9 cellular contexts compared by ENCODE assay signal in the genomic region with DNA sequence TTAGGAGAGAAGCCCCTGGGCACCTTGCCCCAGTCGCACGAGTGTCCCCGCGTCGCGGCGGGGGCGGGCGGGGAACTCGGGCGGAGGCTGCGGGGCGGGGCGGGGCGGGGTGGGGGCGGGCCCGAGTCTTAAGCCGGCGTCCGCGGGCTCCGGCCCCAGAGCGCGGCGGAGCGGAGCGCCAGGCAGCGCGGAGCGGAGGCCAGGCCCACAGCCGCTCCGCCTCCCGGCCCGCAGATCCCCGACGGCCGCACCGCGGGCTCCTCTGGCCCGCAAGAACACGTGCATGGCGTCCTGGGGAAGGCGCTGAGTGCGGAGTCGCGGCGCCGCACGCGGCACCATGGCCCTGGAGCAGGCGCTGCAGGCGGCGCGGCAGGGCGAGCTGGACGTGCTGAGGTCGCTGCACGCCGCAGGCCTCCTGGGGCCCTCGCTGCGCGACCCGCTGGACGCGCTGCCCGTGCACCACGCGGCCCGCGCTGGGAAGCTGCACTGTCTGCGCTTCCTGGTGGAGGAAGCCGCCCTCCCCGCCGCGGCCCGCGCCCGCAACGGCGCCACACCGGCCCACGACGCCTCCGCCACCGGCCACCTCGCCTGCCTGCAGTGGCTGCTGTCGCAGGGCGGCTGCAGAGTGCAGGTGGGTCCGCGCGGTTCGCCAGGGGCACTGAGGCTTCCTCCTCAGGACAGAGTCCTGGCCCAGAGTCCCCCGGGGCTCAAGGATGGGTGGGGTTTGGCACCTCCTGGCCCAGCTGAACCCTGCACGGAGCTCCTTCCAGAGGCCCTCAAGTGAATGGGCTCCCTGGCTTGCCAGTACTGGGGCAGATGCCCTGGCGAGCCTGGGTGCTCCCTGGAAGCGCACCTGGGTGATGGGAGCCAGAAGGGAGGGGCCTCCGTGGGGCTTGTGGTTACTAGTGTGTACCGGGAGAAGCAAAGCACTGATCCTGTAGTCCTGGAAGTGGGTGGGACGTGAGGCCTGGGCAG. TPM values are rescaled to one million over a fixed set of nuclear protein-coding genes. Genes with fewer than 3 reads are reported as not detected.
DNase-seq lines count a peak whose midpoint lies in the region; ATAC-seq, FAIRE-seq and TF ChIP-seq lines count a peak whose summit lies in the region.
"Had no signal": no experiment of that assay in that cellular context is flagged by ENCODE, and none has a peak within 500 bp of the region (broad histone marks: within the 10 kb centered on the region; RNA-seq: fewer than 3 reads in every experiment).

A gene with protein sequence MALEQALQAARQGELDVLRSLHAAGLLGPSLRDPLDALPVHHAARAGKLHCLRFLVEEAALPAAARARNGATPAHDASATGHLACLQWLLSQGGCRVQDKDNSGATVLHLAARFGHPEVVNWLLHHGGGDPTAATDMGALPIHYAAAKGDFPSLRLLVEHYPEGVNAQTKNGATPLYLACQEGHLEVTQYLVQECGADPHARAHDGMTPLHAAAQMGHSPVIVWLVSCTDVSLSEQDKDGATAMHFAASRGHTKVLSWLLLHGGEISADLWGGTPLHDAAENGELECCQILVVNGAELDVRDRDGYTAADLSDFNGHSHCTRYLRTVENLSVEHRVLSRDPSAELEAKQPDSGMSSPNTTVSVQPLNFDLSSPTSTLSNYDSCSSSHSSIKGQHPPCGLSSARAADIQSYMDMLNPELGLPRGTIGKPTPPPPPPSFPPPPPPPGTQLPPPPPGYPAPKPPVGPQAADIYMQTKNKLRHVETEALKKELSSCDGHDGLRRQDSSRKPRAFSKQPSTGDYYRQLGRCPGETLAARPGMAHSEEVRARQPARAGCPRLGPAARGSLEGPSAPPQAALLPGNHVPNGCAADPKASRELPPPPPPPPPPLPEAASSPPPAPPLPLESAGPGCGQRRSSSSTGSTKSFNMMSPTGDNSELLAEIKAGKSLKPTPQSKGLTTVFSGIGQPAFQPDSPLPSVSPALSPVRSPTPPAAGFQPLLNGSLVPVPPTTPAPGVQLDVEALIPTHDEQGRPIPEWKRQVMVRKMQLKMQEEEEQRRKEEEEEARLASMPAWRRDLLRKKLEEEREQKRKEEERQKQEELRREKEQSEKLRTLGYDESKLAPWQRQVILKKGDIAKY (plus strand): TSS at position 158 of the 975 bp plus-strand sequence. CDS start 180 bp downstream, at position 338.

- peaks cover 13% of the 10 kb centered on the region for H3K4me1 ChIP-seq in iPS DF 6.9 (ENCODE audit: control insufficient read depth, insufficient read depth, low read length)

- in situ Hi-C loops in brain microvascular endothelial cell (cut with HindIII; ENCODE audit: low pct_ligation_motif_present, low sequenced_read_pairs): no loop called here

- H3K9me3 ChIP-seq in T-helper 17 cell (ENCODE audit: control insufficient read depth, low read length, poor library complexity, severe bottlenecking) (no peaks in the 10 kb centered on the region), iPS DF 6.9 (ENCODE audit: control insufficient read depth, insufficient read depth, low read length) (no peaks in the 10 kb centered on the region)

- no CpG with 5 or more reads among the region's 99 CpGs for WGBS in iPS DF 6.9 (ENCODE audit: insufficient coverage, insufficient read length)

- no peak for FAIRE-seq in RCC 7860 (lab: Jason Lieb, UNC)

- peak; percentile 30 for ATAC-seq in T-helper 17 cell
- peak; percentile 13 for ATAC-seq in stimulated activated naive CD8-positive, alpha-beta T cell treated with anti-CD3 and anti-CD28 coated beads, Interleukin-15, Interleukin-2, amounts not matched to agents 100 U/mL and 50 U/mL, for 24 hours

- H3K27ac ChIP-seq in iPS DF 6.9 (ENCODE audit: low read length) (no peak within 1 kb of the TSS), brain microvascular endothelial cell (no peak within 1 kb of the TSS)
- H3K27ac ChIP-seq: cardiac muscle cell had no signal

- H3K36me3 Mint-ChIP-seq in T-helper 17 cell (ENCODE audit: low read depth): no peaks in the 10 kb centered on the region

- H3K27me3 ChIP-seq in iPS DF 6.9 (ENCODE audit: control insufficient read depth, insufficient read depth, low read length): peaks cover 51% of the 10 kb centered on the region
- peaks cover 48% of the 10 kb centered on the region for H3K27me3 ChIP-seq in brain microvascular endothelial cell (replicated peaks)

- DNase-seq in NCI-H82 (lab: John Stamatoyannopoulos, UW): peak; percentile 61
- no peak for DNase-seq in NCI-H82 treated with DMSO at 0.1 percent for 48 hours (lab: John Stamatoyannopoulos, UW; ENCODE audit: unreplicated experiment)
- DNase-seq in T-helper 17 cell: peak in 1 of 3 donors; percentile 20
- DNase-seq in iPS DF 6.9 (ENCODE audit: low read depth, low spot score): no peak
- DNase-seq in stimulated activated naive CD8-positive, alpha-beta T cell treated with anti-CD3 and anti-CD28 coated beads, Interleukin-15, Interleukin-2, amounts not matched to agents 100 U/mL and 50 U/mL, for 24 hours: no peak
- no peak for DNase-seq in stimulated activated CD4-positive, alpha-beta T cell treated with anti-CD3 and anti-CD28 coated beads, Interleukin-15, amount 100 ng/mL, for 24 hours
- no peak for DNase-seq in brain microvascular endothelial cell
- DNase-seq in RCC 7860 (ENCODE audit: low spot score): no peak

- peaks cover 13% of the 10 kb centered on the region for H3K4me1 Mint-ChIP-seq in T-helper 17 cell

- peak within 1 kb of the TSS; percentile 77 for H3K4me3 Mint-ChIP-seq in T-helper 17 cell

- peaks cover 19% of the 10 kb centered on the region for H3K27me3 Mint-ChIP-seq in T-helper 17 cell

- H3K36me3 ChIP-seq in iPS DF 6.9 (ENCODE audit: control insufficient read depth, insufficient read depth, low read length): no peaks in the 10 kb centered on the region; the same call in 1 of the 2 replicates
- no peaks in the 10 kb centered on the region for H3K36me3 ChIP-seq in brain microvascular endothelial cell (replicated peaks)
- H3K36me3 ChIP-seq: cardiac muscle cell had no signal

- no peak for TF ChIP-seq CTCF in brain microvascular endothelial cell (IDR thresholded peaks at IDR 0.05; ENCODE audit: low read depth, low read length, missing control alignments)

- peak within 1 kb of the TSS; percentile 38; the same call in 1 of the 2 replicates for H3K4me3 ChIP-seq in iPS DF 6.9 (ENCODE audit: low read length)
- no peak within 1 kb of the TSS for H3K4me3 ChIP-seq in brain microvascular endothelial cell (ENCODE audit: low read depth, low read length)
- H3K4me3 ChIP-seq: cardiac muscle cell had no signal

- no peak within 1 kb of the TSS for H3K27ac Mint-ChIP-seq in T-helper 17 cell

RNA-seq across cellular contexts. Expression of the gene that starts here (rescaled TPM):
- 10 to 100 TPM; 13.2 to 15.7 TPM for total RNA-seq in T-helper 17 cell
